ENCODE assay signal across 8 cellular contexts in the genomic region with DNA sequence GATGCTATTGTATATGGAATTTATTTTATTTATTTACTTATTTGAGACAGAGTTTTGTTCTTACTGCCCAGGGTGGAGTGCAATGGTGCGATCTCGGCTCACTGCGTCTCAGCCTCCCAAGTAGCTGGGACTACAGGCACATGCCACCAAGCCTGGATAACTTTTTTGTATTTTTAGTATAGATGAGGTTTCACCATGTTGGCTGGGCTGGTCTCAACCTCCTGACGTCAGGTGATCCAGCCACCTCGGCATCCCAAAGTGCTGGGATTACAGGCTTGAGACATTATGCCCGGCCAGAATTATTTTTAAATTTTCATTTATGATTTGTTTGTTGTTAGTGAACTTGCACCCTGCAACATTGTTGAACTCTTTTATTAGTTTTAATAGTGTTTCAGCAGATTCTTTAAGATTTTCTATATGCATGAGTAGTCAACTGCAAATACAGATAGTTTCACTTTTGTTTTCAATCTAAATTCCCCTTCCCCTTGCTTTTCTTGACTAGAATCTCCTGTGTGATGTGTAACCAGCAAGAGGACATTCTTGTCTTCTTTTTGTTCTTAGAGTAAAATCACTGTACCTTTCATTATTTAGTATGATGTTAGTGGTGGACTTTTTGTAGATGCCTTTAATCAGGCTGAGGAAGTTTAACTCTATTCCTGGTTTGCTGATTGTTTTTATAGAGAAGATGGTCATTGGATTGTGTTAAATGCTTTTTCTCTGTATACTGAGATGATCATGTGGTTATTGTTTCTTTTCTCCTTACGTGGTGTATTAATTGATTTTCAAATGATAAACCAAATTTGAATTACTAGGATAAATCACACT. TPM values are rescaled to one million over a fixed set of nuclear protein-coding genes. Genes with fewer than 3 reads are reported as not detected.
DNase-seq lines count a peak whose midpoint lies in the region; ATAC-seq and FAIRE-seq lines count a peak whose summit lies in the region.

No MANE protein-coding gene starts in this region.

- H3K9me3 Mint-ChIP-seq in activated CD4-positive, alpha-beta memory T cell treated with anti-CD3 and anti-CD28 coated beads for 36 hours: peaks cover 2% of the 10 kb centered on the region

- ATAC-seq in GM18870 (IDR thresholded peaks at IDR 0.05; ENCODE audit: unreplicated experiment) (peak; percentile 90), HG03025 (IDR thresholded peaks at IDR 0.05; ENCODE audit: low FRiP score, unreplicated experiment) (peak; percentile 95)

- H3K27me3 Mint-ChIP-seq in activated CD4-positive, alpha-beta memory T cell treated with anti-CD3 and anti-CD28 coated beads for 36 hours: no peaks in the 10 kb centered on the region

- in situ Hi-C loops in HAP-1 (cut with MboI; ENCODE audit: low sequenced_read_pairs): no loop called here

- no peak overlapping the region for H3K4me3 ChIP-seq in HAP-1

- intact Hi-C loops in activated CD4-positive, alpha-beta memory T cell treated with anti-CD3 and anti-CD28 coated beads for 36 hours (cut with micrococcal nuclease): loop anchor here (1.0 kb wide), 3 partner anchors 9 to 63 kb away; partner anchors contain the start of gene ZNF33A

- H3K27ac Mint-ChIP-seq in activated CD4-positive, alpha-beta memory T cell treated with anti-CD3 and anti-CD28 coated beads for 36 hours: peak overlapping the region; percentile 92

- H3K27me3 ChIP-seq in HAP-1 (ENCODE audit: low read depth): no peaks in the 10 kb centered on the region

- peaks cover 36% of the 10 kb centered on the region for H3K4me1 Mint-ChIP-seq in activated CD4-positive, alpha-beta memory T cell treated with anti-CD3 and anti-CD28 coated beads for 36 hours (ENCODE audit: low read depth)

- POLR2A ChIA-PET in activated CD4-positive, alpha-beta memory T cell treated with anti-CD3 and anti-CD28 coated beads for 36 hours (lab: Charles Lee): no interaction called here

- no peaks in the 10 kb centered on the region for H3K9me3 ChIP-seq in HAP-1

- FAIRE-seq in HTR-8/SVneo (lab: Jason Lieb, UNC): no peak

- H3K36me3 ChIP-seq in HAP-1 (replicated peaks): 0 out of 2 replicates have a peak, but pooled peaks cover 4% of the 10 kb centered on the region

- DNase-seq in A172 (ENCODE audit: low spot score): peak; percentile 26
- peak; percentile 13 for DNase-seq in activated CD4-positive, alpha-beta memory T cell treated with anti-CD3 and anti-CD28 coated beads for 36 hours
- DNase-seq in HAP-1 (ENCODE audit: low spot score in 2 of 2): no peak
- DNase-seq in inferior parietal cortex (ENCODE audit: extremely low spot score): no peak
- no peak for DNase-seq in HTR-8/SVneo (ENCODE audit: insufficient read length, low spot score)
- DNase-seq in NCI-H226: no peak

- H3K4me3 Mint-ChIP-seq in activated CD4-positive, alpha-beta memory T cell treated with anti-CD3 and anti-CD28 coated beads for 36 hours: peak overlapping the region; percentile 75

- H3K4me1 ChIP-seq in HAP-1: no peaks in the 10 kb centered on the region

- peaks cover 60% of the 10 kb centered on the region for H3K36me3 Mint-ChIP-seq in activated CD4-positive, alpha-beta memory T cell treated with anti-CD3 and anti-CD28 coated beads for 36 hours

- CTCF ChIA-PET in activated CD4-positive, alpha-beta memory T cell treated with anti-CD3 and anti-CD28 coated beads for 36 hours (lab: Charles Lee): no interaction called here

RNA-seq across cellular contexts. Expression of gene ZNF33A, which starts 27.8 kb away (rescaled TPM):
- 17.4 and 18.4 TPM in 2 replicates for total RNA-seq in A172 (2014; rRNA removed; shearing (Covaris generic))
- total RNA-seq in activated CD4-positive, alpha-beta memory T cell treated with anti-CD3 and anti-CD28 coated beads for 36 hours: 10 to 100 TPM; 20.8 to 21.5 TPM

RNA-seq across cellular contexts. Expression of gene ZNF37A, which starts 55.8 kb away (rescaled TPM):
- 11.1 and 19.3 TPM in 2 replicates for total RNA-seq in A172 (2014; rRNA removed; shearing (Covaris generic))
- 10 to 100 TPM; 19.0 to 21.0 TPM for total RNA-seq in activated CD4-positive, alpha-beta memory T cell treated with anti-CD3 and anti-CD28 coated beads for 36 hours

Comparison
In these comparisons a context has a peak if more than half of its experiments do, and no peak if none do; other contexts are left out.
1. DNase-seq: peak in A172 (single experiment) and activated CD4-positive, alpha-beta memory T cell treated with anti-CD3 and anti-CD28 coated beads for 36 hours (single experiment); none in HAP-1 (0 of 2), inferior parietal cortex (single experiment), HTR-8/SVneo (single experiment) and NCI-H226 (single experiment).